Comparison of ENCODE assay signal across 8 cellular contexts in the genomic region with DNA sequence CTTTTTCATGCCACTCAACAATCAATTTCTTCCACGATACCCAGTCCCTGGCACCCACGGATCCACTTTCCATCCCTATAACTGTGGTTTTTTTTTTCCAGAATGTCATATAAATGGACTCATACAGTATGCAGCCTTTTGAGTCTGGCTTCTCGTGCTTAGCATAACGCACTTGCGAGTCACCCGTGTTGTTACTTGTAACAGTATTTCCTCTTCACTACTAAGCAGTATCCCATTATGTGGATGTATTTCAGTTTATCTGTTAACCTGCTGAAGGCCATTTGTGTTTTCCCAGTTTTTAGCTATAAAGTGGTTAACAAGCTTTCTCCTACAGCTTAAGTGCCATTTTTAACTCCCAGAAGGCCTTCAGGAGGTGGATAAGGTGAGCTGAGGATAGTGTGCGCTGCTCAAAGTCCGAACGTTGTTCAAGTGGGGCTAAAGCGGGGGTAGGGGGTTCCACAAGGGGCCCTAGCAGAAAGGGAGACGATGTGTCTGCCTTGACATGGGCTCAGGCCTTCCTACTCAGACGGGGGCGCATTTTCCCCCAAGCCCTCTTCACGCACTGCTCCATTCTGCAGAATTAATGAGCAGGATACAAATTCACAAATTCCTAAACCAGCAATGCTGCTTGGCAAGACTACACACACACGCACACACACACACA. TPM values are rescaled to one million over a fixed set of nuclear protein-coding genes. Genes with fewer than 3 reads are reported as not detected.
DNase-seq lines count a peak whose midpoint lies in the region; ATAC-seq and TF ChIP-seq lines count a peak whose summit lies in the region.

No MANE protein-coding gene starts in this region.

- H3K4me3 ChIP-seq in HEK293 (ENCODE audit: low read depth, low read length) = peak overlapping the region; percentile 58
- peak overlapping the region; percentile 81 to 87 for H3K4me3 ChIP-seq in left lung

- CTCF ChIA-PET in Calu3 (lab: Charles Lee) (interaction anchor here (0.6 to 0.9 kb wide), 2 partner anchors 27 to 47 kb away, joined by 3 to 4 read pairs; no protein-coding TSS in a partner anchor), HEK293 (lab: Yijun Ruan, JAX) (interaction anchor here (0.6 to 1.3 kb wide), 6 partner anchors 12 to 1074 kb away, joined by 3 to 4 read pairs (median 3); partner anchors contain the start of gene AQP10)

- peaks cover 18% of the 10 kb centered on the region; the same call in 1 of the 2 replicates for H3K4me1 ChIP-seq in HEK293 (ENCODE audit: control insufficient read depth, insufficient read depth, low read length)
- peaks cover 17 to 65% of the 10 kb centered on the region in 2 donors for H3K4me1 ChIP-seq in left lung

- POLR2A ChIA-PET in HEK293 (lab: Yijun Ruan, JAX) = interaction anchor here (0.9 kb wide), 1 partner anchor 33 kb away, joined by 3 read pairs; no protein-coding TSS in a partner anchor

- no peaks in the 10 kb centered on the region for H3K9me3 ChIP-seq in HEK293 (ENCODE audit: control insufficient read depth, insufficient read depth, low read depth, low read length)
- H3K9me3 ChIP-seq in left lung = no peaks in the 10 kb centered on the region

- H3K4me1 Mint-ChIP-seq in Calu3 (ENCODE audit: low read depth, unreplicated experiment) = peaks cover 42% of the 10 kb centered on the region

- peaks cover 0 to 22% of the 10 kb centered on the region in 2 experiments; a peak in 1 of 3 replicates for H3K36me3 ChIP-seq in HEK293 (ENCODE audit: control insufficient read depth in 2 of 2, insufficient read depth in 1 of 2, low read length in 2 of 2)
- peaks cover 0 to 5% of the 10 kb centered on the region in 2 donors for H3K36me3 ChIP-seq in left lung

- TF ChIP-seq CTCF in Calu3 (IDR thresholded peaks at IDR 0.05; ENCODE audit: unreplicated experiment) = no peak
- TF ChIP-seq CTCF in HEK293 (tag by site-specific recombination; IDR thresholded peaks at IDR 0.05) = peak; percentile 33; the same call in 1 of the 2 replicates
- TF ChIP-seq CTCF in left lung (IDR thresholded peaks at IDR 0.05) = no peak

- H3K4me3 Mint-ChIP-seq in Calu3 (ENCODE audit: low read depth, unreplicated experiment) = peak overlapping the region; percentile 94

- H3K27ac Mint-ChIP-seq in Calu3 (ENCODE audit: unreplicated experiment) = peak overlapping the region; percentile 91

- no peaks in the 10 kb centered on the region for H3K27me3 Mint-ChIP-seq in Calu3 (ENCODE audit: unreplicated experiment)

- DNase-seq in Calu3 = peak; percentile 36
- peak; percentile 70 for DNase-seq in OCI-M1 (lab: John Stamatoyannopoulos, UW)
- DNase-seq in central memory CD4-positive, alpha-beta T cell = peak; percentile 16
- no peak for DNase-seq in left lung
- peak in 22 of 49 donors; percentile 6 to 60 (median 42) for DNase-seq in substantia nigra (lab: John Stamatoyannopoulos, UW)
- DNase-seq in ureter (ENCODE audit: low spot score) = no peak
- DNase-seq in SK-N-DZ (ENCODE audit: low spot score) = no peak

- BruUV-seq in Calu3 (replicated peaks; lab: Mats Ljungman, UMichigan) = TSS peak; percentile 82

- H3K27ac ChIP-seq in HEK293 (ENCODE audit: extremely low read depth, low read depth, low read length) = peak overlapping the region; percentile 93
- H3K27ac ChIP-seq in left lung = peak overlapping the region; percentile 97 to 99
- peak overlapping the region; percentile 90 for H3K27ac ChIP-seq in substantia nigra (ENCODE audit: low read depth, low read length, poor library complexity, severe bottlenecking)

- intact Hi-C loops in Calu3 (cut with micrococcal nuclease; ENCODE audit: unreplicated experiment) = no loop called here
- intact Hi-C loops in left lung (cut with DNase I) = no loop called here

- no peaks in the 10 kb centered on the region for H3K9me3 Mint-ChIP-seq in Calu3 (ENCODE audit: low read depth, unreplicated experiment)

- no peaks in the 10 kb centered on the region for H3K27me3 ChIP-seq in left lung

- ATAC-seq in left lung = peak; percentile 15

- H3K36me3 Mint-ChIP-seq in Calu3 (ENCODE audit: insufficient read depth, unreplicated experiment) = peaks cover 30% of the 10 kb centered on the region

TF ChIP-seq in HEK293, 187 proteins besides CTCF, POLR2A, EP300 and RAD21 (continues in another document):
- TF ChIP-seq ZNF391 (tag by site-specific recombination; IDR thresholded peaks at IDR 0.05; ENCODE audit: borderline replicate concordance, low read depth) (peak; percentile 62; the same call in 1 of the 2 replicates), ZNF221 (tag by site-specific recombination; IDR thresholded peaks at IDR 0.05; ENCODE audit: borderline replicate concordance) (no peak), ZNF433 (tag by site-specific recombination; IDR thresholded peaks at IDR 0.05; ENCODE audit: low read depth) (no peak), ZNF24 (tag by site-specific recombination; IDR thresholded peaks at IDR 0.05) (no peak), PRDM6 (tag by site-specific recombination; IDR thresholded peaks at IDR 0.05) (peak; percentile 93)
- TF ChIP-seq, protein P1, sequence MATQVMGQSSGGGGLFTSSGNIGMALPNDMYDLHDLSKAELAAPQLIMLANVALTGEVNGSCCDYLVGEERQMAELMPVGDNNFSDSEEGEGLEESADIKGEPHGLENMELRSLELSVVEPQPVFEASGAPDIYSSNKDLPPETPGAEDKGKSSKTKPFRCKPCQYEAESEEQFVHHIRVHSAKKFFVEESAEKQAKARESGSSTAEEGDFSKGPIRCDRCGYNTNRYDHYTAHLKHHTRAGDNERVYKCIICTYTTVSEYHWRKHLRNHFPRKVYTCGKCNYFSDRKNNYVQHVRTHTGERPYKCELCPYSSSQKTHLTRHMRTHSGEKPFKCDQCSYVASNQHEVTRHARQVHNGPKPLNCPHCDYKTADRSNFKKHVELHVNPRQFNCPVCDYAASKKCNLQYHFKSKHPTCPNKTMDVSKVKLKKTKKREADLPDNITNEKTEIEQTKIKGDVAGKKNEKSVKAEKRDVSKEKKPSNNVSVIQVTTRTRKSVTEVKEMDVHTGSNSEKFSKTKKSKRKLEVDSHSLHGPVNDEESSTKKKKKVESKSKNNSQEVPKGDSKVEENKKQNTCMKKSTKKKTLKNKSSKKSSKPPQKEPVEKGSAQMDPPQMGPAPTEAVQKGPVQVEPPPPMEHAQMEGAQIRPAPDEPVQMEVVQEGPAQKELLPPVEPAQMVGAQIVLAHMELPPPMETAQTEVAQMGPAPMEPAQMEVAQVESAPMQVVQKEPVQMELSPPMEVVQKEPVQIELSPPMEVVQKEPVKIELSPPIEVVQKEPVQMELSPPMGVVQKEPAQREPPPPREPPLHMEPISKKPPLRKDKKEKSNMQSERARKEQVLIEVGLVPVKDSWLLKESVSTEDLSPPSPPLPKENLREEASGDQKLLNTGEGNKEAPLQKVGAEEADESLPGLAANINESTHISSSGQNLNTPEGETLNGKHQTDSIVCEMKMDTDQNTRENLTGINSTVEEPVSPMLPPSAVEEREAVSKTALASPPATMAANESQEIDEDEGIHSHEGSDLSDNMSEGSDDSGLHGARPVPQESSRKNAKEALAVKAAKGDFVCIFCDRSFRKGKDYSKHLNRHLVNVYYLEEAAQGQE (tag by site-specific recombination; IDR thresholded peaks at IDR 0.05) = 0 out of 2 replicates have a peak, but pooled peaks have one; percentile 10
- TF ChIP-seq, protein P2, sequence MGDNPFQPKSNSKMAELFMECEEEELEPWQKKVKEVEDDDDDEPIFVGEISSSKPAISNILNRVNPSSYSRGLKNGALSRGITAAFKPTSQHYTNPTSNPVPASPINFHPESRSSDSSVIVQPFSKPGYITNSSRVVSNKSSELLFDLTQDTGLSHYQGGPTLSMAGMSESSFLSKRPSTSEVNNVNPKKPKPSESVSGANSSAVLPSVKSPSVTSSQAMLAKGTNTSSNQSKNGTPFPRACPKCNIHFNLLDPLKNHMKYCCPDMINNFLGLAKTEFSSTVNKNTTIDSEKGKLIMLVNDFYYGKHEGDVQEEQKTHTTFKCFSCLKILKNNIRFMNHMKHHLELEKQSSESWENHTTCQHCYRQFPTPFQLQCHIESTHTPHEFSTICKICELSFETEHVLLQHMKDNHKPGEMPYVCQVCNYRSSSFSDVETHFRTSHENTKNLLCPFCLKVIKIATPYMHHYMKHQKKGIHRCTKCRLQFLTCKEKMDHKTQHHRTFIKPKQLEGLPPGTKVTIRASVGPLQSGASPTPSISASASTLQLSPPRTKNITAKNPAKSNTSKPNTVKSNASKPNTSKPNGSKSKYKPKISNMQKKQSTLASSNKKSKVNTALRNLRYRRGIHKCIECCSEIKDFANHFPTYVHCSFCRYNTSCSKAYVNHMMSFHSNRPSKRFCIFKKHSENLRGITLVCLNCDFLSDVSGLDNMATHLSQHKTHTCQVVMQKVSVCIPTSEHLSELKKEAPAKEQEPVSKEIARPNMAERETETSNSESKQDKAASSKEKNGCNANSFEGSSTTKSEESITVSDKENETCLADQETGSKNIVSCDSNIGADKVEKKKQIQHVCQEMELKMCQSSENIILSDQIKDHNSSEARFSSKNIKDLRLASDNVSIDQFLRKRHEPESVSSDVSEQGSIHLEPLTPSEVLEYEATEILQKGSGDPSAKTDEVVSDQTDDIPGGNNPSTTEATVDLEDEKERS (tag by site-specific recombination; IDR thresholded peaks at IDR 0.05) = 0 out of 2 replicates have a peak, but pooled peaks have one; percentile 7

RNA-seq across cellular contexts. Expression of gene ADAR, which starts 0.8 kb away (rescaled TPM):
- total RNA-seq in Calu3 (2022) (298 and 388 TPM in 2 replicates), left lung (100 to 1,000 TPM; 168 to 197 TPM), ureter (192 TPM)
- 65.1 and 71.4 TPM in 2 replicates for polyA plus RNA-seq in SK-N-DZ (2014; cell fraction: cytosol; rRNA removed)
- 61.7 and 115 TPM in 2 replicates for polyA plus RNA-seq in SK-N-DZ (2014; cell fraction: nucleus; rRNA removed)

RNA-seq across cellular contexts. Expression of gene CHRNB2, which starts 39.6 kb away (rescaled TPM):
- total RNA-seq in Calu3 (2022) (0.07 and 0.22 TPM in 2 replicates), left lung (under 1 TPM in 1 of 2 donors, not detected in 1; 0.09 TPM), ureter (0.36 TPM)
- polyA plus RNA-seq in SK-N-DZ (2014; cell fraction: cytosol; rRNA removed) = 17.1 and 20.2 TPM in 2 replicates
- 14.2 and 16.4 TPM in 2 replicates for polyA plus RNA-seq in SK-N-DZ (2014; cell fraction: nucleus; rRNA removed)

RNA-seq across cellular contexts. Expression of gene UBE2Q1, which starts 48.8 kb away (rescaled TPM):
- total RNA-seq in Calu3 (2022) = 96.7 and 108 TPM in 2 replicates
- 10 to 100 TPM; 87.0 to 90.8 TPM for total RNA-seq in left lung
- 68.9 TPM for total RNA-seq in ureter
- polyA plus RNA-seq in SK-N-DZ (2014; cell fraction: cytosol; rRNA removed) = 68.2 and 69.0 TPM in 2 replicates
- polyA plus RNA-seq in SK-N-DZ (2014; cell fraction: nucleus; rRNA removed) = 74.3 and 89.7 TPM in 2 replicates

Comparison
In these comparisons a context has a peak if more than half of its experiments do, and no peak if none do; other contexts are left out.
1. DNase-seq: peak in Calu3 (single experiment), OCI-M1 (single experiment) and central memory CD4-positive, alpha-beta T cell (single experiment); none in left lung (0 of 2), ureter (single experiment) and SK-N-DZ (single experiment).
2. Peak in every context shown above with its lines, with median percentiles within 50 percentile points of each other: H3K27ac ChIP-seq.